1 cellular context compared by ENCODE assay signal in the genomic region with DNA sequence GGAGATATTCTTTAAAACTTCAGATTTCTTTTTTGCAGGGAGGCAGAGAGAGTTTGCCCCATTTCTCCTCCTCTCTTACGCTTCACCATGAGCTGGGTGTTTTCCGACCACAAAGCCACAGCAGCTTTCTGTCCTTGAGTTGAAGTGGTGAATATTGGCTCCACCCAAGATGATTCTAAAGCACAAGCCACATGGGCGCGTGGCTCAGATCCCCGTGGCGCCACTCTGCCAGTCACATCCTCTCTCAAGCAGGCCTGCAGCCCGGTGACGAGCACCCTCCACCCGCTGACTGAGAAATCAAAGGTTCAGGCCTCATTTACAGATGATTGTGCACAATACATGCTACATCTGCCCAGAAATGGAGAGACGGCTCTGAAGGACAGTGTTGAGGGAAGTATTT.
TF ChIP-seq lines count a peak whose summit lies in the region.

No MANE protein-coding gene starts in this region.

TF ChIP-seq in GM12878, 131 proteins besides CTCF, POLR2A, EP300 and RAD21 (continued from another document):
- TF ChIP-seq, protein P1, sequence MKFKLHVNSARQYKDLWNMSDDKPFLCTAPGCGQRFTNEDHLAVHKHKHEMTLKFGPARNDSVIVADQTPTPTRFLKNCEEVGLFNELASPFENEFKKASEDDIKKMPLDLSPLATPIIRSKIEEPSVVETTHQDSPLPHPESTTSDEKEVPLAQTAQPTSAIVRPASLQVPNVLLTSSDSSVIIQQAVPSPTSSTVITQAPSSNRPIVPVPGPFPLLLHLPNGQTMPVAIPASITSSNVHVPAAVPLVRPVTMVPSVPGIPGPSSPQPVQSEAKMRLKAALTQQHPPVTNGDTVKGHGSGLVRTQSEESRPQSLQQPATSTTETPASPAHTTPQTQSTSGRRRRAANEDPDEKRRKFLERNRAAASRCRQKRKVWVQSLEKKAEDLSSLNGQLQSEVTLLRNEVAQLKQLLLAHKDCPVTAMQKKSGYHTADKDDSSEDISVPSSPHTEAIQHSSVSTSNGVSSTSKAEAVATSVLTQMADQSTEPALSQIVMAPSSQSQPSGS (IDR thresholded peaks at IDR 0.05; ENCODE audit: low read length) = no peak
- TF ChIP-seq RCOR1 (conservative IDR thresholded peaks at IDR 0.05; ENCODE audit: low read depth, low read length) (no peak), JUNB (IDR thresholded peaks at IDR 0.05) (no peak), ZNF24 (IDR thresholded peaks at IDR 0.05) (no peak), SMAD1 (IDR thresholded peaks at IDR 0.05; ENCODE audit: low read depth, partially characterized antibody) (no peak), ZNF274 (IDR thresholded peaks at IDR 0.05; ENCODE audit: insufficient read depth, insufficient read length) (no peak), NFIC (IDR thresholded peaks at IDR 0.05; ENCODE audit: low read depth, low read length) (no peak), TBL1XR1 (IDR thresholded peaks at IDR 0.05; ENCODE audit: low read depth, low read length) (no peak), IKZF2 (IDR thresholded peaks at IDR 0.05) (no peak; a peak in 1 of 4 replicates), EGR1 (IDR thresholded peaks at IDR 0.05; ENCODE audit: borderline replicate concordance in 1 of 2, low read depth in 2 of 2, low read length in 2 of 2) (no peak), SMC3 (IDR thresholded peaks at IDR 0.05; ENCODE audit: borderline replicate concordance, low read length) (no peak), POLR2AphosphoS5 (IDR thresholded peaks at IDR 0.05; ENCODE audit: low read length) (no peak), YBX1 (IDR thresholded peaks at IDR 0.05) (no peak), CBX5 (IDR thresholded peaks at IDR 0.05; ENCODE audit: low read depth) (no peak), CREB1 (IDR thresholded peaks at IDR 0.05; ENCODE audit: low read depth) (no peak), ZZZ3 (IDR thresholded peaks at IDR 0.05; ENCODE audit: control insufficient read depth, insufficient read length, low read depth) (no peak), KDM1A (IDR thresholded peaks at IDR 0.05; ENCODE audit: borderline replicate concordance) (no peak), ZNF207 (IDR thresholded peaks at IDR 0.05; ENCODE audit: borderline replicate concordance) (no peak), IKZF1 (conservative IDR thresholded peaks at IDR 0.05) (0 out of 2 replicates have a peak, but pooled peaks have one; percentile 26), RBBP5 (conservative IDR thresholded peaks at IDR 0.05) (no peak), CEBPB (IDR thresholded peaks at IDR 0.05; ENCODE audit: borderline replicate concordance in 1 of 2, low read depth in 2 of 2, low read length in 2 of 2) (no peak), ZNF622 (IDR thresholded peaks at IDR 0.05) (no peak)
- TF ChIP-seq, protein P2, sequence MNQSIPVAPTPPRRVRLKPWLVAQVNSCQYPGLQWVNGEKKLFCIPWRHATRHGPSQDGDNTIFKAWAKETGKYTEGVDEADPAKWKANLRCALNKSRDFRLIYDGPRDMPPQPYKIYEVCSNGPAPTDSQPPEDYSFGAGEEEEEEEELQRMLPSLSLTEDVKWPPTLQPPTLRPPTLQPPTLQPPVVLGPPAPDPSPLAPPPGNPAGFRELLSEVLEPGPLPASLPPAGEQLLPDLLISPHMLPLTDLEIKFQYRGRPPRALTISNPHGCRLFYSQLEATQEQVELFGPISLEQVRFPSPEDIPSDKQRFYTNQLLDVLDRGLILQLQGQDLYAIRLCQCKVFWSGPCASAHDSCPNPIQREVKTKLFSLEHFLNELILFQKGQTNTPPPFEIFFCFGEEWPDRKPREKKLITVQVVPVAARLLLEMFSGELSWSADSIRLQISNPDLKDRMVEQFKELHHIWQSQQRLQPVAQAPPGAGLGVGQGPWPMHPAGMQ (IDR thresholded peaks at IDR 0.05; ENCODE audit: borderline replicate concordance) = no peak
- TF ChIP-seq, protein P3, sequence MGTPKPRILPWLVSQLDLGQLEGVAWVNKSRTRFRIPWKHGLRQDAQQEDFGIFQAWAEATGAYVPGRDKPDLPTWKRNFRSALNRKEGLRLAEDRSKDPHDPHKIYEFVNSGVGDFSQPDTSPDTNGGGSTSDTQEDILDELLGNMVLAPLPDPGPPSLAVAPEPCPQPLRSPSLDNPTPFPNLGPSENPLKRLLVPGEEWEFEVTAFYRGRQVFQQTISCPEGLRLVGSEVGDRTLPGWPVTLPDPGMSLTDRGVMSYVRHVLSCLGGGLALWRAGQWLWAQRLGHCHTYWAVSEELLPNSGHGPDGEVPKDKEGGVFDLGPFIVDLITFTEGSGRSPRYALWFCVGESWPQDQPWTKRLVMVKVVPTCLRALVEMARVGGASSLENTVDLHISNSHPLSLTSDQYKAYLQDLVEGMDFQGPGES (IDR thresholded peaks at IDR 0.05) = no peak
- TF ChIP-seq, protein P4, sequence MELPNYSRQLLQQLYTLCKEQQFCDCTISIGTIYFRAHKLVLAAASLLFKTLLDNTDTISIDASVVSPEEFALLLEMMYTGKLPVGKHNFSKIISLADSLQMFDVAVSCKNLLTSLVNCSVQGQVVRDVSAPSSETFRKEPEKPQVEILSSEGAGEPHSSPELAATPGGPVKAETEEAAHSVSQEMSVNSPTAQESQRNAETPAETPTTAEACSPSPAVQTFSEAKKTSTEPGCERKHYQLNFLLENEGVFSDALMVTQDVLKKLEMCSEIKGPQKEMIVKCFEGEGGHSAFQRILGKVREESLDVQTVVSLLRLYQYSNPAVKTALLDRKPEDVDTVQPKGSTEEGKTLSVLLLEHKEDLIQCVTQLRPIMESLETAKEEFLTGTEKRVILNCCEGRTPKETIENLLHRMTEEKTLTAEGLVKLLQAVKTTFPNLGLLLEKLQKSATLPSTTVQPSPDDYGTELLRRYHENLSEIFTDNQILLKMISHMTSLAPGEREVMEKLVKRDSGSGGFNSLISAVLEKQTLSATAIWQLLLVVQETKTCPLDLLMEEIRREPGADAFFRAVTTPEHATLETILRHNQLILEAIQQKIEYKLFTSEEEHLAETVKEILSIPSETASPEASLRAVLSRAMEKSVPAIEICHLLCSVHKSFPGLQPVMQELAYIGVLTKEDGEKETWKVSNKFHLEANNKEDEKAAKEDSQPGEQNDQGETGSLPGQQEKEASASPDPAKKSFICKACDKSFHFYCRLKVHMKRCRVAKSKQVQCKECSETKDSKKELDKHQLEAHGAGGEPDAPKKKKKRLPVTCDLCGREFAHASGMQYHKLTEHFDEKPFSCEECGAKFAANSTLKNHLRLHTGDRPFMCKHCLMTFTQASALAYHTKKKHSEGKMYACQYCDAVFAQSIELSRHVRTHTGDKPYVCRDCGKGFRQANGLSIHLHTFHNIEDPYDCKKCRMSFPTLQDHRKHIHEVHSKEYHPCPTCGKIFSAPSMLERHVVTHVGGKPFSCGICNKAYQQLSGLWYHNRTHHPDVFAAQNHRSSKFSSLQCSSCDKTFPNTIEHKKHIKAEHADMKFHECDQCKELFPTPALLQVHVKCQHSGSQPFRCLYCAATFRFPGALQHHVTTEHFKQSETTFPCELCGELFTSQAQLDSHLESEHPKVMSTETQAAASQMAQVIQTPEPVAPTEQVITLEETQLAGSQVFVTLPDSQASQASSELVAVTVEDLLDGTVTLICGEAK (IDR thresholded peaks at IDR 0.05; ENCODE audit: borderline replicate concordance) = no peak
- TF ChIP-seq, protein P5, sequence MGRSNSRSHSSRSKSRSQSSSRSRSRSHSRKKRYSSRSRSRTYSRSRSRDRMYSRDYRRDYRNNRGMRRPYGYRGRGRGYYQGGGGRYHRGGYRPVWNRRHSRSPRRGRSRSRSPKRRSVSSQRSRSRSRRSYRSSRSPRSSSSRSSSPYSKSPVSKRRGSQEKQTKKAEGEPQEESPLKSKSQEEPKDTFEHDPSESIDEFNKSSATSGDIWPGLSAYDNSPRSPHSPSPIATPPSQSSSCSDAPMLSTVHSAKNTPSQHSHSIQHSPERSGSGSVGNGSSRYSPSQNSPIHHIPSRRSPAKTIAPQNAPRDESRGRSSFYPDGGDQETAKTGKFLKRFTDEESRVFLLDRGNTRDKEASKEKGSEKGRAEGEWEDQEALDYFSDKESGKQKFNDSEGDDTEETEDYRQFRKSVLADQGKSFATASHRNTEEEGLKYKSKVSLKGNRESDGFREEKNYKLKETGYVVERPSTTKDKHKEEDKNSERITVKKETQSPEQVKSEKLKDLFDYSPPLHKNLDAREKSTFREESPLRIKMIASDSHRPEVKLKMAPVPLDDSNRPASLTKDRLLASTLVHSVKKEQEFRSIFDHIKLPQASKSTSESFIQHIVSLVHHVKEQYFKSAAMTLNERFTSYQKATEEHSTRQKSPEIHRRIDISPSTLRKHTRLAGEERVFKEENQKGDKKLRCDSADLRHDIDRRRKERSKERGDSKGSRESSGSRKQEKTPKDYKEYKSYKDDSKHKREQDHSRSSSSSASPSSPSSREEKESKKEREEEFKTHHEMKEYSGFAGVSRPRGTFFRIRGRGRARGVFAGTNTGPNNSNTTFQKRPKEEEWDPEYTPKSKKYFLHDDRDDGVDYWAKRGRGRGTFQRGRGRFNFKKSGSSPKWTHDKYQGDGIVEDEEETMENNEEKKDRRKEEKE (IDR thresholded peaks at IDR 0.05) = no peak
- TF ChIP-seq, protein P6, sequence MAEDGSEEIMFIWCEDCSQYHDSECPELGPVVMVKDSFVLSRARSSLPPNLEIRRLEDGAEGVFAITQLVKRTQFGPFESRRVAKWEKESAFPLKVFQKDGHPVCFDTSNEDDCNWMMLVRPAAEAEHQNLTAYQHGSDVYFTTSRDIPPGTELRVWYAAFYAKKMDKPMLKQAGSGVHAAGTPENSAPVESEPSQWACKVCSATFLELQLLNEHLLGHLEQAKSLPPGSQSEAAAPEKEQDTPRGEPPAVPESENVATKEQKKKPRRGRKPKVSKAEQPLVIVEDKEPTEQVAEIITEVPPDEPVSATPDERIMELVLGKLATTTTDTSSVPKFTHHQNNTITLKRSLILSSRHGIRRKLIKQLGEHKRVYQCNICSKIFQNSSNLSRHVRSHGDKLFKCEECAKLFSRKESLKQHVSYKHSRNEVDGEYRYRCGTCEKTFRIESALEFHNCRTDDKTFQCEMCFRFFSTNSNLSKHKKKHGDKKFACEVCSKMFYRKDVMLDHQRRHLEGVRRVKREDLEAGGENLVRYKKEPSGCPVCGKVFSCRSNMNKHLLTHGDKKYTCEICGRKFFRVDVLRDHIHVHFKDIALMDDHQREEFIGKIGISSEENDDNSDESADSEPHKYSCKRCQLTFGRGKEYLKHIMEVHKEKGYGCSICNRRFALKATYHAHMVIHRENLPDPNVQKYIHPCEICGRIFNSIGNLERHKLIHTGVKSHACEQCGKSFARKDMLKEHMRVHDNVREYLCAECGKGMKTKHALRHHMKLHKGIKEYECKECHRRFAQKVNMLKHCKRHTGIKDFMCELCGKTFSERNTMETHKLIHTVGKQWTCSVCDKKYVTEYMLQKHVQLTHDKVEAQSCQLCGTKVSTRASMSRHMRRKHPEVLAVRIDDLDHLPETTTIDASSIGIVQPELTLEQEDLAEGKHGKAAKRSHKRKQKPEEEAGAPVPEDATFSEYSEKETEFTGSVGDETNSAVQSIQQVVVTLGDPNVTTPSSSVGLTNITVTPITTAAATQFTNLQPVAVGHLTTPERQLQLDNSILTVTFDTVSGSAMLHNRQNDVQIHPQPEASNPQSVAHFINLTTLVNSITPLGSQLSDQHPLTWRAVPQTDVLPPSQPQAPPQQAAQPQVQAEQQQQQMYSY (CRISPR knock-in tag; IDR thresholded peaks at IDR 0.05) = no peak
